34 cellular contexts compared by ENCODE assay signal in genomic region chr19:2160384-2160783, GRCh38.
"Had no signal": no experiment of that assay in that cellular context is flagged by ENCODE, and none has a peak within 500 bp of the region (broad histone marks: within the 10 kb centered on the region; RNA-seq: fewer than 3 reads in every experiment).

No MANE protein-coding gene starts in this region.

- ATAC-seq: esophagus mucosa; heart left ventricle; left lobe of liver; mucosa of descending colon; natural killer cell treated with Interleukin-12 subunit alpha and Interleukin-12 subunit beta and Interleukin-15 and Interleukin-18, amount 100 ng/mL, for 72 hours; pancreas; stimulated activated memory B cell treated with anti-CD40 and anti-IgM and Interleukin-4, amounts not matched to agents 10 μg/mL and 1 μg/mL and 100 μg/mL, for 72 hours; stimulated activated naive CD8-positive, alpha-beta T cell treated with anti-CD3 and anti-CD28 coated beads, Interleukin-15, amount 100 ng/mL, for 72 hours had no signal

- H3K9me3 Mint-ChIP-seq: activated CD4-positive, alpha-beta memory T cell treated with anti-CD3 and anti-CD28 coated beads for 36 hours; activated CD4-positive, alpha-beta T cell treated with anti-CD3 and anti-CD28 coated beads, Interleukin-2, amount 10 ng/mL, durations not matched to agents 24 days and 14 days; activated naive CD4-positive, alpha-beta T cell treated with anti-CD3 and anti-CD28 coated beads, Interleukin-2, amount 10 ng/mL, durations not matched to agents 7 days and 5 days; endodermal cell; natural killer cell treated with Interleukin-12 subunit alpha and Interleukin-12 subunit beta and Interleukin-15 and Interleukin-18, amount 100 ng/mL, for 72 hours; stimulated activated memory B cell treated with anti-CD40 and anti-IgM and Interleukin-4, amounts not matched to agents 10 μg/mL and 1 μg/mL and 100 μg/mL, for 72 hours; stimulated activated naive CD8-positive, alpha-beta T cell treated with anti-CD3 and anti-CD28 coated beads, Interleukin-15, amount 100 ng/mL, for 72 hours; T-helper 1 cell treated with Interleukin-12 subunit alpha and Interleukin-12 subunit beta and Interleukin-4 antibody, amounts not matched to agents 30 μg/mL and 1 μg/mL, for 36 hours had no signal

- H3K36me3 Mint-ChIP-seq: activated naive CD4-positive, alpha-beta T cell treated with anti-CD3 and anti-CD28 coated beads, Interleukin-2, amount 10 ng/mL, durations not matched to agents 7 days and 5 days; natural killer cell treated with Interleukin-12 subunit alpha and Interleukin-12 subunit beta and Interleukin-15 and Interleukin-18, amount 100 ng/mL, for 72 hours; stimulated activated memory B cell treated with anti-CD40 and anti-IgM and Interleukin-4, amounts not matched to agents 10 μg/mL and 1 μg/mL and 100 μg/mL, for 72 hours had no signal

- H3K27ac Mint-ChIP-seq: activated CD4-positive, alpha-beta memory T cell treated with anti-CD3 and anti-CD28 coated beads for 36 hours; activated CD4-positive, alpha-beta T cell treated with anti-CD3 and anti-CD28 coated beads, Interleukin-2, amount 10 ng/mL, durations not matched to agents 24 days and 14 days; activated naive CD4-positive, alpha-beta T cell treated with anti-CD3 and anti-CD28 coated beads, Interleukin-2, amount 10 ng/mL, durations not matched to agents 7 days and 5 days; endodermal cell; natural killer cell treated with Interleukin-12 subunit alpha and Interleukin-12 subunit beta and Interleukin-15 and Interleukin-18, amount 100 ng/mL, for 72 hours; stimulated activated memory B cell treated with anti-CD40 and anti-IgM and Interleukin-4, amounts not matched to agents 10 μg/mL and 1 μg/mL and 100 μg/mL, for 72 hours; stimulated activated naive CD8-positive, alpha-beta T cell treated with anti-CD3 and anti-CD28 coated beads, Interleukin-15, amount 100 ng/mL, for 72 hours; T-helper 1 cell treated with Interleukin-12 subunit alpha and Interleukin-12 subunit beta and Interleukin-4 antibody, amounts not matched to agents 30 μg/mL and 1 μg/mL, for 36 hours had no signal

- H3K4me3 Mint-ChIP-seq: activated CD4-positive, alpha-beta memory T cell treated with anti-CD3 and anti-CD28 coated beads for 36 hours; activated CD4-positive, alpha-beta T cell treated with anti-CD3 and anti-CD28 coated beads, Interleukin-2, amount 10 ng/mL, durations not matched to agents 24 days and 14 days; activated naive CD4-positive, alpha-beta T cell treated with anti-CD3 and anti-CD28 coated beads, Interleukin-2, amount 10 ng/mL, durations not matched to agents 7 days and 5 days; endodermal cell; natural killer cell treated with Interleukin-12 subunit alpha and Interleukin-12 subunit beta and Interleukin-15 and Interleukin-18, amount 100 ng/mL, for 72 hours; stimulated activated memory B cell treated with anti-CD40 and anti-IgM and Interleukin-4, amounts not matched to agents 10 μg/mL and 1 μg/mL and 100 μg/mL, for 72 hours; stimulated activated naive CD8-positive, alpha-beta T cell treated with anti-CD3 and anti-CD28 coated beads, Interleukin-15, amount 100 ng/mL, for 72 hours; T-helper 1 cell treated with Interleukin-12 subunit alpha and Interleukin-12 subunit beta and Interleukin-4 antibody, amounts not matched to agents 30 μg/mL and 1 μg/mL, for 36 hours had no signal

- H3K27ac ChIP-seq: heart left ventricle, neutrophil, prostate gland, sigmoid colon, thyroid gland, VCaP had no signal

- H3K27me3 Mint-ChIP-seq: activated CD4-positive, alpha-beta memory T cell treated with anti-CD3 and anti-CD28 coated beads for 36 hours; natural killer cell treated with Interleukin-12 subunit alpha and Interleukin-12 subunit beta and Interleukin-15 and Interleukin-18, amount 100 ng/mL, for 72 hours; stimulated activated memory B cell treated with anti-CD40 and anti-IgM and Interleukin-4, amounts not matched to agents 10 μg/mL and 1 μg/mL and 100 μg/mL, for 72 hours; stimulated activated naive CD8-positive, alpha-beta T cell treated with anti-CD3 and anti-CD28 coated beads, Interleukin-15, amount 100 ng/mL, for 72 hours had no signal

- DNase-seq: activated CD4-positive, alpha-beta memory T cell treated with anti-CD3 and anti-CD28 coated beads for 36 hours; activated CD4-positive, alpha-beta T cell treated with anti-CD3 and anti-CD28 coated beads, Interleukin-2, amount 10 ng/mL, durations not matched to agents 24 days and 14 days; activated CD4-positive, CD25-positive, alpha-beta regulatory T cell treated with anti-CD3 and anti-CD28 coated beads, Interleukin-2, amount 50 U/mL, for 72 hours; activated CD8-positive, alpha-beta memory T cell treated with anti-CD3 and anti-CD28 coated beads, Interleukin-2, amount 50 U/mL, for 4 hours; activated gamma-delta T cell; activated naive CD4-positive, alpha-beta T cell treated with anti-CD3 and anti-CD28 coated beads, Interleukin-2, amount 10 ng/mL, durations not matched to agents 7 days and 5 days; activated T-cell treated with anti-CD3 and anti-CD28 coated beads, Interleukin-2, amount 50 U/mL, for 1 hour; amniotic stem cell; caudate nucleus; endodermal cell; foreskin fibroblast; heart left ventricle; mucosa of descending colon; pancreas; retina; sigmoid colon; stimulated activated CD4-positive, alpha-beta T cell treated with anti-CD3 and anti-CD28 coated beads, Interleukin-1b, Interleukin-23, amount 100 ng/mL, for 48 hours; stimulated activated CD4-positive, alpha-beta T cell treated with anti-CD3 and anti-CD28 coated beads, Interleukin-4, amount 100 ng/mL, for 4 hours; stimulated activated CD8-positive, alpha-beta memory T cell treated with anti-CD3 and anti-CD28 coated beads, Interleukin-4, amount 100 ng/mL, for 48 hours; stimulated activated naive CD8-positive, alpha-beta T cell treated with anti-CD3 and anti-CD28 coated beads, Interleukin-15, amount 100 ng/mL, for 72 hours; T-helper 9 cell; thyroid gland had no signal

- H3K4me1 ChIP-seq: prostate gland had no signal

- H3K4me3 ChIP-seq: heart left ventricle, lung, mucosa of descending colon, pancreas, prostate gland, sigmoid colon, smooth muscle cell, thyroid gland had no signal

- H3K27me3 ChIP-seq: heart left ventricle, neutrophil, pancreas, sigmoid colon, thyroid gland had no signal

- H3K36me3 ChIP-seq: heart left ventricle, neutrophil, pancreas, prostate gland, sigmoid colon, thyroid gland had no signal

- H3K4me1 Mint-ChIP-seq: endodermal cell had no signal

- H3K4me2 ChIP-seq: smooth muscle cell had no signal

- FAIRE-seq: astrocyte, pancreas, TTC549 had no signal

- H3K9me3 ChIP-seq: heart left ventricle, mucosa of descending colon, neutrophil, pancreas, prostate gland, sigmoid colon, thyroid gland had no signal
